ENCODE assay signal across 24 cellular contexts in the genomic region with DNA sequence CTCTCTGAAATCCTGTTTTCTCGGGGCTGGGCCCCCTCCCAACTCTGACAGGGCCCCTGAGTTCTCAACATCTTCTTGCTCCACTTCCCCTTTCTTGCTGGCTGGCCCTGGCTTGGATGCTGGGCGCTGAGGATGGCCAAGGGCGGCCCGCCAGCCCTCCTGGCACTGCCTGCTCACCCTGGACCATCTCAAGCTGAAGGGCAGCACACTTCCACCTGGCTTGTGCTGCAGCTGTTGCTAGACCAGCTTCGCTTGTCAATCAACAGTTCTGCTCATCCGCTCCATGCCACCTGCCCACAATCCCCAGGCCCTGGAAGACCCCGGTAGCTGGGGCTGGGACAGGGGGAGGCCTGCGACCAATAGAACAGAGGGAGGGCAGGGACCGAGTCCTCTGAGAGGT. TPM values are rescaled to one million over a fixed set of nuclear protein-coding genes. Genes with fewer than 3 reads are reported as not detected.
DNase-seq lines count a peak whose midpoint lies in the region; ATAC-seq, FAIRE-seq and TF ChIP-seq lines count a peak whose summit lies in the region.
"Had no signal": no experiment of that assay in that cellular context is flagged by ENCODE, and none has a peak within 500 bp of the region (broad histone marks: within the 10 kb centered on the region; RNA-seq: fewer than 3 reads in every experiment).

No MANE protein-coding gene starts in this region.

- TF ChIP-seq CTCF in DND-41 (IDR thresholded peaks at IDR 0.05; ENCODE audit: borderline replicate concordance, extremely low read depth, low read length, poor library complexity, severe bottlenecking): no peak
- no peak for TF ChIP-seq CTCF in GM12878 (IDR thresholded peaks at IDR 0.05 in 2 of 3, conservative IDR thresholded peaks at IDR 0.05 in 1 of 3; ENCODE audit: control insufficient read depth in 2 of 3, extremely low read depth in 1 of 3, insufficient read depth in 1 of 3, low read depth in 3 of 3, low read length in 3 of 3)
- TF ChIP-seq CTCF in chondrocyte (IDR thresholded peaks at IDR 0.05): no peak
- TF ChIP-seq CTCF in progenitor cell of endocrine pancreas (IDR thresholded peaks at IDR 0.05; ENCODE audit: unreplicated experiment): no peak

- TF ChIP-seq POLR2A in GM12878 (IDR thresholded peaks at IDR 0.05; ENCODE audit: low read depth, low read length): no peak; the same call in 1 of the 2 replicates

- H3K4me3 Mint-ChIP-seq in chondrocyte (ENCODE audit: unreplicated experiment) (no peak overlapping the region), progenitor cell of endocrine pancreas (ENCODE audit: low read depth) (no peak overlapping the region)
- H3K4me3 Mint-ChIP-seq: GM23338 had no signal

- WGBS in GM12878 (ENCODE audit: insufficient coverage, insufficient replicate concordance, low lambda C conversion rate, missing lambda C conversion rate): 100% methylated on average over 9 of the region's 9 CpGs

- H3K4me2 ChIP-seq in DND-41 (ENCODE audit: insufficient read depth, low read length): no peak overlapping the region
- H3K4me2 ChIP-seq in GM12878 (ENCODE audit: control insufficient read depth, insufficient read depth): no peak overlapping the region
- H3K4me2 ChIP-seq: GM23338 had no signal

- no peak overlapping the region for H3K27ac Mint-ChIP-seq in chondrocyte (ENCODE audit: unreplicated experiment)
- H3K27ac Mint-ChIP-seq in progenitor cell of endocrine pancreas: no peak overlapping the region
- H3K27ac Mint-ChIP-seq: GM23338 had no signal

- H3K27me3 ChIP-seq in DND-41 (ENCODE audit: insufficient read depth, low read length, poor library complexity): no peaks in the 10 kb centered on the region
- no peaks in the 10 kb centered on the region for H3K27me3 ChIP-seq in GM12878 (replicated peaks in 1 of 2; ENCODE audit: control insufficient read depth in 2 of 2, insufficient read depth in 2 of 2, low read length in 1 of 2)
- H3K27me3 ChIP-seq: spleen, upper lobe of left lung had no signal

- H4K20me1 ChIP-seq in DND-41 (ENCODE audit: insufficient read depth, low read length): peaks cover 47% of the 10 kb centered on the region
- H4K20me1 ChIP-seq in GM12878 (ENCODE audit: control insufficient read depth, insufficient read depth): no peaks in the 10 kb centered on the region

- peaks cover 29% of the 10 kb centered on the region for H3K36me3 Mint-ChIP-seq in chondrocyte (ENCODE audit: low read depth)
- peaks cover 14% of the 10 kb centered on the region for H3K36me3 Mint-ChIP-seq in progenitor cell of endocrine pancreas (ENCODE audit: insufficient read depth)

- TF ChIP-seq EP300 in GM12878 (IDR thresholded peaks at IDR 0.05; ENCODE audit: borderline replicate concordance in 1 of 2, control insufficient read depth in 1 of 2, low read depth in 2 of 2, low read length in 2 of 2): no peak

- H2AFZ ChIP-seq in DND-41 (ENCODE audit: low read depth, low read length) (no peak overlapping the region), GM12878 (ENCODE audit: control insufficient read depth, low read depth, low read length) (no peak overlapping the region)
- H2AFZ ChIP-seq: GM23338 had no signal

- RAD21 ChIA-PET in GM12878 (lab: Charles Lee; ENCODE audit: unreplicated experiment): no interaction called here

- intact Hi-C loops in GM12878 (cut with micrococcal nuclease; ENCODE audit: unreplicated experiment): no loop called here

- BruUV-seq in GM12878 (replicated peaks; lab: Mats Ljungman, UMichigan): no TSS peak

- CTCF ChIA-PET in GM12878 (lab: Yijun Ruan, JAX): no interaction called here

- SMC1A ChIA-PET in GM12878 (lab: Charles Lee; ENCODE audit: uncharacterized antibody, unreplicated experiment): no interaction called here

- no peak overlapping the region for H3K9ac ChIP-seq in DND-41 (ENCODE audit: low read depth, low read length)
- H3K9ac ChIP-seq in GM12878 (ENCODE audit: control insufficient read depth, insufficient read depth, low read length): no peak overlapping the region

- H3K27ac ChIP-seq in DND-41 (ENCODE audit: low read length) (no peak overlapping the region), GM12878 (ENCODE audit: control insufficient read depth, insufficient read depth) (no peak overlapping the region)
- H3K27ac ChIP-seq: lower lobe of right lung, spleen, upper lobe of left lung had no signal

- ATAC-seq in DND-41 (ENCODE audit: insufficient read depth, low read depth) (0 out of 3 replicates have a peak, but pooled peaks have one; percentile 6), GM12878 (no peak)
- ATAC-seq: GM23338, lower lobe of right lung, PC-3 had no signal

- H3K4me1 Mint-ChIP-seq in chondrocyte (ENCODE audit: low read depth): no peaks in the 10 kb centered on the region
- no peaks in the 10 kb centered on the region for H3K4me1 Mint-ChIP-seq in progenitor cell of endocrine pancreas (ENCODE audit: low read depth)
- H3K4me1 Mint-ChIP-seq: GM23338 had no signal

- no peaks in the 10 kb centered on the region for H3K4me1 ChIP-seq in DND-41 (ENCODE audit: insufficient read depth, low read length)
- no peaks in the 10 kb centered on the region for H3K4me1 ChIP-seq in GM12878 (ENCODE audit: control insufficient read depth, insufficient read depth, low read length)
- H3K4me1 ChIP-seq: lower lobe of right lung, spleen, upper lobe of left lung had no signal

- H3K9me3 Mint-ChIP-seq in chondrocyte (ENCODE audit: low read depth): no peaks in the 10 kb centered on the region
- H3K9me3 Mint-ChIP-seq in progenitor cell of endocrine pancreas (ENCODE audit: low read depth): no peaks in the 10 kb centered on the region
- H3K9me3 Mint-ChIP-seq: CD8-positive, alpha-beta memory T cell; GM23338 had no signal

- in situ Hi-C loops in GM12878 (cut with MboI): no loop called here

- H3K9me3 ChIP-seq in DND-41 (ENCODE audit: insufficient read depth, low read length, severe bottlenecking): no peaks in the 10 kb centered on the region
- no peaks in the 10 kb centered on the region for H3K9me3 ChIP-seq in GM12878 (replicated peaks; ENCODE audit: control insufficient read depth, insufficient read depth, low read length)
- H3K9me3 ChIP-seq: lower lobe of right lung, spleen, upper lobe of left lung had no signal

- no peak for FAIRE-seq in GM12878 (lab: Jason Lieb, UNC)
- FAIRE-seq: keratinocyte had no signal

- H3K79me2 ChIP-seq in DND-41 (ENCODE audit: insufficient read depth, low read length) (no peaks in the 10 kb centered on the region; the same call in none of the 2 replicates), GM12878 (ENCODE audit: control insufficient read depth, insufficient read depth, low read length) (no peaks in the 10 kb centered on the region)

- H3K36me3 ChIP-seq in DND-41 (ENCODE audit: insufficient read depth, low read length) (peaks cover 96% of the 10 kb centered on the region), GM12878 (ENCODE audit: control insufficient read depth in 2 of 2, insufficient read depth in 2 of 2, low read length in 1 of 2) (peaks cover 34 to 77% of the 10 kb centered on the region in 2 experiments)

- no peaks in the 10 kb centered on the region for H3K27me3 Mint-ChIP-seq in chondrocyte (ENCODE audit: low read depth)
- H3K27me3 Mint-ChIP-seq in progenitor cell of endocrine pancreas: no peaks in the 10 kb centered on the region

- H3K4me3 ChIP-seq in DND-41 (ENCODE audit: low read depth in 1 of 2, low read length in 2 of 2): no peak overlapping the region
- no peak overlapping the region for H3K4me3 ChIP-seq in GM12878
- H3K4me3 ChIP-seq: GM23338, lower lobe of right lung, spleen, upper lobe of left lung had no signal

- POLR2A ChIA-PET in GM12878 (lab: Charles Lee): no interaction called here

- no peak for TF ChIP-seq RAD21 in GM12878 (IDR thresholded peaks at IDR 0.05; ENCODE audit: insufficient read depth, low read depth, low read length)

- DNase-seq in 8988T: peak; percentile 17
- DNase-seq in DND-41: no peak
- DNase-seq in GM12878 (ENCODE audit: low read depth, low spot score): no peak
- DNase-seq in chondrocyte (ENCODE audit: low spot score): no peak
- no peak for DNase-seq in GOT3 (lab: John Stamatoyannopoulos, UW)
- no peak for DNase-seq in progenitor cell of endocrine pancreas (ENCODE audit: low spot score, unreplicated experiment)
- DNase-seq: activated CD4-positive, alpha-beta T cell treated with anti-CD3 and anti-CD28 coated beads, Interleukin-2, amount 50 U/mL, for 48 hours; activated naive CD4-positive, alpha-beta T cell; CD8-positive, alpha-beta memory T cell; DMS53; foreskin melanocyte; lower lobe of right lung; NCI-H1092; NCI-H2029; NCI-H345; NCI-H82; PC-3; spleen; stimulated activated CD4-positive, alpha-beta T cell treated with anti-CD3 and anti-CD28 coated beads, Interleukin-4, amount 100 ng/mL, for 24 hours; T-helper 2 cell had no signal

RNA-seq across cellular contexts. Expression of a gene that starts 6.9 kb away (rescaled TPM):
- 61.6 and 65.3 TPM in 2 replicates for total RNA-seq in GM12878 (2013; cell fraction: nucleolus; rRNA removed)
- total RNA-seq in GM12878 (2014; rRNA removed): 35.1 and 39.6 TPM in 2 replicates
- 10.9 and 11.9 TPM in 2 replicates for total RNA-seq in GM12878 (2014; rRNA removed; fragmentation: Illumina TruSeq; extraction: Trizol)
- total RNA-seq in GM12878 (2021): 58.4 and 63.5 TPM in 2 replicates
- polyA plus RNA-seq in GM12878 (2011; ENCODE audit: low read depth): 16.4 TPM
- 6.0 and 10.0 TPM in 2 replicates for polyA plus RNA-seq in GM12878 (2011; rRNA removed)
- 14.1 and 15.4 TPM in 2 replicates for polyA plus RNA-seq in GM12878 (2011; cell fraction: cytosol; rRNA removed)
- polyA plus RNA-seq in GM12878 (2011; cell fraction: nucleus; rRNA removed): 72.6 and 88.7 TPM in 2 replicates
- 43.1 and 45.9 TPM in 2 replicates for polyA plus RNA-seq in GM12878 (2012)
- 16.3 and 20.0 TPM in 2 replicates for polyA plus RNA-seq in GM12878 (2014; fragmentation: Illumina TruSeq; extraction: Trizol)
- polyA plus RNA-seq in GM12878 (2014; fragmentation: Nextera tagmentation; extraction: Ambion mirVana): 1 to 10 TPM; 1.5 to 2.8 TPM
- 32.9 and 39.9 TPM in 2 replicates for polyA plus RNA-seq in GM12878 (2014; rRNA removed)
- polyA plus RNA-seq in GM12878 (2016; fragmentation: Nextera tagmentation; extraction: Ambion mirVana): 10 to 100 TPM; 24.7 to 30.9 TPM
- 17.5 and 19.3 TPM in 2 replicates for polyA minus RNA-seq in GM12878 (2011; rRNA and poly(A)+ RNA removed)
- polyA minus RNA-seq in GM12878 (2011; cell fraction: cytosol; rRNA and poly(A)+ RNA removed): 14.8 and 15.9 TPM in 2 replicates
- 14.1 and 26.4 TPM in 2 replicates for polyA minus RNA-seq in GM12878 (2011; cell fraction: nucleus; rRNA and poly(A)+ RNA removed)
- total RNA-seq in chondrocyte: 18.0 to 19.5 TPM (median 18.3 TPM) in 3 replicates
- 29.2 and 30.5 TPM in 2 replicates for total RNA-seq in progenitor cell of endocrine pancreas

RNA-seq across cellular contexts. Expression of a gene that starts 13.1 kb away (rescaled TPM):
- 216 and 273 TPM in 2 replicates for total RNA-seq in GM12878 (2013; cell fraction: nucleolus; rRNA removed)
- total RNA-seq in GM12878 (2014; rRNA removed): 33.1 and 38.1 TPM in 2 replicates
- total RNA-seq in GM12878 (2014; rRNA removed; fragmentation: Illumina TruSeq; extraction: Trizol): 12.9 and 17.4 TPM in 2 replicates
- total RNA-seq in GM12878 (2021): 90.3 and 91.0 TPM in 2 replicates
- 23.1 TPM for polyA plus RNA-seq in GM12878 (2011; ENCODE audit: low read depth)
- 14.0 and 21.4 TPM in 2 replicates for polyA plus RNA-seq in GM12878 (2011; rRNA removed)
- polyA plus RNA-seq in GM12878 (2011; cell fraction: cytosol; rRNA removed): 32.9 and 38.0 TPM in 2 replicates
- polyA plus RNA-seq in GM12878 (2011; cell fraction: nucleus; rRNA removed): 424 and 553 TPM in 2 replicates
- polyA plus RNA-seq in GM12878 (2012): 57.4 and 58.7 TPM in 2 replicates
- 13.1 and 21.1 TPM in 2 replicates for polyA plus RNA-seq in GM12878 (2014; fragmentation: Illumina TruSeq; extraction: Trizol)
- 1 to 10 TPM in 1 of 2 experiments, under 1 TPM in 1; 0.37 to 1.4 TPM for polyA plus RNA-seq in GM12878 (2014; fragmentation: Nextera tagmentation; extraction: Ambion mirVana)
- polyA plus RNA-seq in GM12878 (2014; rRNA removed): 51.7 and 68.6 TPM in 2 replicates
- polyA plus RNA-seq in GM12878 (2016; fragmentation: Nextera tagmentation; extraction: Ambion mirVana): 10 to 100 TPM; 67.8 to 74.3 TPM
- polyA minus RNA-seq in GM12878 (2011; rRNA and poly(A)+ RNA removed): 72.7 and 99.8 TPM in 2 replicates
- polyA minus RNA-seq in GM12878 (2011; cell fraction: cytosol; rRNA and poly(A)+ RNA removed): 31.8 and 45.4 TPM in 2 replicates
- polyA minus RNA-seq in GM12878 (2011; cell fraction: nucleus; rRNA and poly(A)+ RNA removed): 139 and 201 TPM in 2 replicates
- 48.1 to 68.3 TPM (median 48.8 TPM) in 3 replicates for total RNA-seq in chondrocyte
- 81.1 and 87.1 TPM in 2 replicates for total RNA-seq in progenitor cell of endocrine pancreas

RNA-seq across cellular contexts. Expression of a gene that starts 18.3 kb away (rescaled TPM):
- 29.0 and 31.2 TPM in 2 replicates for total RNA-seq in GM12878 (2013; cell fraction: nucleolus; rRNA removed)
- 16.9 and 20.9 TPM in 2 replicates for total RNA-seq in GM12878 (2014; rRNA removed)
- total RNA-seq in GM12878 (2014; rRNA removed; fragmentation: Illumina TruSeq; extraction: Trizol): 25.1 and 28.0 TPM in 2 replicates
- total RNA-seq in GM12878 (2021): 22.2 and 22.8 TPM in 2 replicates
- 10.3 TPM for polyA plus RNA-seq in GM12878 (2011; ENCODE audit: low read depth)
- polyA plus RNA-seq in GM12878 (2011; rRNA removed): 40.5 and 71.0 TPM in 2 replicates
- 15.3 and 15.6 TPM in 2 replicates for polyA plus RNA-seq in GM12878 (2011; cell fraction: cytosol; rRNA removed)
- polyA plus RNA-seq in GM12878 (2011; cell fraction: nucleus; rRNA removed): 10.8 and 14.1 TPM in 2 replicates
- 12.2 and 15.0 TPM in 2 replicates for polyA plus RNA-seq in GM12878 (2012)
- polyA plus RNA-seq in GM12878 (2014; fragmentation: Illumina TruSeq; extraction: Trizol): 19.3 and 24.1 TPM in 2 replicates
- 10 to 100 TPM; 20.4 to 21.3 TPM for polyA plus RNA-seq in GM12878 (2014; fragmentation: Nextera tagmentation; extraction: Ambion mirVana)
- polyA plus RNA-seq in GM12878 (2014; rRNA removed): 15.2 and 15.9 TPM in 2 replicates
- polyA plus RNA-seq in GM12878 (2016; fragmentation: Nextera tagmentation; extraction: Ambion mirVana): 10 to 100 TPM; 16.3 to 17.1 TPM
- 27.3 and 28.5 TPM in 2 replicates for polyA minus RNA-seq in GM12878 (2011; rRNA and poly(A)+ RNA removed)
- 7.6 and 8.9 TPM in 2 replicates for polyA minus RNA-seq in GM12878 (2011; cell fraction: cytosol; rRNA and poly(A)+ RNA removed)
- 7.4 and 13.6 TPM in 2 replicates for polyA minus RNA-seq in GM12878 (2011; cell fraction: nucleus; rRNA and poly(A)+ RNA removed)
- 5.4 to 9.8 TPM (median 6.2 TPM) in 3 replicates for total RNA-seq in chondrocyte
- 15.3 and 15.6 TPM in 2 replicates for total RNA-seq in progenitor cell of endocrine pancreas

RNA-seq across cellular contexts. Expression of a gene that starts 22.3 kb away (rescaled TPM):
- total RNA-seq in GM12878 (2013; cell fraction: nucleolus; rRNA removed): 72.5 and 74.5 TPM in 2 replicates
- total RNA-seq in GM12878 (2014; rRNA removed): 9.4 and 11.3 TPM in 2 replicates
- 5.0 and 6.3 TPM in 2 replicates for total RNA-seq in GM12878 (2014; rRNA removed; fragmentation: Illumina TruSeq; extraction: Trizol)
- total RNA-seq in GM12878 (2021): 19.0 and 22.9 TPM in 2 replicates
- polyA plus RNA-seq in GM12878 (2011; ENCODE audit: low read depth): 13.9 TPM
- 6.6 and 9.0 TPM in 2 replicates for polyA plus RNA-seq in GM12878 (2011; rRNA removed)
- polyA plus RNA-seq in GM12878 (2011; cell fraction: cytosol; rRNA removed): 13.3 and 17.0 TPM in 2 replicates
- polyA plus RNA-seq in GM12878 (2011; cell fraction: nucleus; rRNA removed): 116 and 130 TPM in 2 replicates
- 19.2 and 19.8 TPM in 2 replicates for polyA plus RNA-seq in GM12878 (2012)
- 8.6 and 12.6 TPM in 2 replicates for polyA plus RNA-seq in GM12878 (2014; fragmentation: Illumina TruSeq; extraction: Trizol)
- polyA plus RNA-seq in GM12878 (2014; fragmentation: Nextera tagmentation; extraction: Ambion mirVana): 1 to 10 TPM in 1 of 2 experiments, under 1 TPM in 1; 0.98 to 3.2 TPM
- 17.3 and 23.8 TPM in 2 replicates for polyA plus RNA-seq in GM12878 (2014; rRNA removed)
- polyA plus RNA-seq in GM12878 (2016; fragmentation: Nextera tagmentation; extraction: Ambion mirVana): 10 to 100 TPM in 1 of 2 experiments, 1 to 10 TPM in 1; 8.5 to 12.0 TPM
- polyA minus RNA-seq in GM12878 (2011; rRNA and poly(A)+ RNA removed): 6.9 and 11.5 TPM in 2 replicates
- 4.7 and 6.7 TPM in 2 replicates for polyA minus RNA-seq in GM12878 (2011; cell fraction: cytosol; rRNA and poly(A)+ RNA removed)
- polyA minus RNA-seq in GM12878 (2011; cell fraction: nucleus; rRNA and poly(A)+ RNA removed): 9.2 and 13.2 TPM in 2 replicates
- 8.1 to 9.5 TPM (median 8.2 TPM) in 3 replicates for total RNA-seq in chondrocyte
- total RNA-seq in progenitor cell of endocrine pancreas: 164 and 170 TPM in 2 replicates

RNA-seq across cellular contexts. Expression of a gene that starts 31.8 kb away (rescaled TPM):
- total RNA-seq in GM12878 (2013; cell fraction: nucleolus; rRNA removed): 65.0 and 68.4 TPM in 2 replicates
- total RNA-seq in GM12878 (2014; rRNA removed) (7.1 and 10.1 TPM in 2 replicates), GM12878 (2014; rRNA removed; fragmentation: Illumina TruSeq; extraction: Trizol) (3.9 and 4.4 TPM in 2 replicates), GM12878 (2021) (7.7 and 9.6 TPM in 2 replicates), chondrocyte (1.1 to 1.5 TPM (median 1.2 TPM) in 3 replicates), progenitor cell of endocrine pancreas (5.0 and 5.2 TPM in 2 replicates)
- 1.6 TPM for polyA plus RNA-seq in GM12878 (2011; ENCODE audit: low read depth)
- polyA plus RNA-seq in GM12878 (2011; rRNA removed) (12.6 and 15.8 TPM in 2 replicates), GM12878 (2014; fragmentation: Illumina TruSeq; extraction: Trizol) (1.5 and 3.5 TPM in 2 replicates), GM12878 (2014; fragmentation: Nextera tagmentation; extraction: Ambion mirVana) (under 1 TPM; 0.18 to 0.75 TPM), GM12878 (2014; rRNA removed) (17.3 and 18.8 TPM in 2 replicates), GM12878 (2016; fragmentation: Nextera tagmentation; extraction: Ambion mirVana) (1 to 10 TPM; 2.7 to 4.1 TPM)
- polyA plus RNA-seq in GM12878 (2011; cell fraction: cytosol; rRNA removed): 21.2 and 27.3 TPM in 2 replicates
- 40.2 and 55.3 TPM in 2 replicates for polyA plus RNA-seq in GM12878 (2011; cell fraction: nucleus; rRNA removed)
- polyA plus RNA-seq in GM12878 (2012): 6.5 and 8.8 TPM in 2 replicates
- 12.6 and 18.7 TPM in 2 replicates for polyA minus RNA-seq in GM12878 (2011; rRNA and poly(A)+ RNA removed)
- polyA minus RNA-seq in GM12878 (2011; cell fraction: cytosol; rRNA and poly(A)+ RNA removed): 3.2 and 7.9 TPM in 2 replicates
- 11.8 and 20.4 TPM in 2 replicates for polyA minus RNA-seq in GM12878 (2011; cell fraction: nucleus; rRNA and poly(A)+ RNA removed)
- total RNA-seq: dermis microvascular lymphatic vessel endothelial cell had no signal
